1 cellular context compared by ENCODE assay signal in genomic region chr12:117377758-117378157, GRCh38.
A peak's percentile ranks its signal among the peaks of the same experiment; 100 is the strongest.
TF ChIP-seq lines count a peak whose summit lies in the region.

No MANE protein-coding gene starts in this region.

TF ChIP-seq in H1, 55 proteins besides CTCF, POLR2A, EP300 and RAD21 (continued from another document):
- no peak for TF ChIP-seq RBBP5 (IDR thresholded peaks at IDR 0.05; ENCODE audit: borderline replicate concordance, low read depth, low read length)
- TF ChIP-seq, protein P1, sequence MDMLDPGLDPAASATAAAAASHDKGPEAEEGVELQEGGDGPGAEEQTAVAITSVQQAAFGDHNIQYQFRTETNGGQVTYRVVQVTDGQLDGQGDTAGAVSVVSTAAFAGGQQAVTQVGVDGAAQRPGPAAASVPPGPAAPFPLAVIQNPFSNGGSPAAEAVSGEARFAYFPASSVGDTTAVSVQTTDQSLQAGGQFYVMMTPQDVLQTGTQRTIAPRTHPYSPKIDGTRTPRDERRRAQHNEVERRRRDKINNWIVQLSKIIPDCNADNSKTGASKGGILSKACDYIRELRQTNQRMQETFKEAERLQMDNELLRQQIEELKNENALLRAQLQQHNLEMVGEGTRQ (IDR thresholded peaks at IDR 0.05; ENCODE audit: low read length) = peak; percentile 86
- TF ChIP-seq SAP30 (IDR thresholded peaks at IDR 0.05; ENCODE audit: insufficient read depth, insufficient replicate concordance, low read length) = no peak
- no peak for TF ChIP-seq PHF8 (conservative IDR thresholded peaks at IDR 0.05; ENCODE audit: low read depth, low read length)
- TF ChIP-seq TBP (IDR thresholded peaks at IDR 0.05; ENCODE audit: low read depth, low read length) = no peak
- no peak for TF ChIP-seq RNF2 (IDR thresholded peaks at IDR 0.05; ENCODE audit: borderline replicate concordance, low read depth, low read length, missing control alignments, poor library complexity, severe bottlenecking)
- peak; percentile 67 for TF ChIP-seq SIX5 (IDR thresholded peaks at IDR 0.05; ENCODE audit: low read depth, low read length)
- TF ChIP-seq NANOG (IDR thresholded peaks at IDR 0.05; ENCODE audit: insufficient read depth, low read depth, low read length, poor library complexity, severe bottlenecking) = no peak
- no peak for TF ChIP-seq RFX5 (IDR thresholded peaks at IDR 0.05; ENCODE audit: borderline replicate concordance, low read depth, low read length)
- TF ChIP-seq, protein P2, sequence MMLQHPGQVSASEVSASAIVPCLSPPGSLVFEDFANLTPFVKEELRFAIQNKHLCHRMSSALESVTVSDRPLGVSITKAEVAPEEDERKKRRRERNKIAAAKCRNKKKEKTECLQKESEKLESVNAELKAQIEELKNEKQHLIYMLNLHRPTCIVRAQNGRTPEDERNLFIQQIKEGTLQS (IDR thresholded peaks at IDR 0.05; ENCODE audit: insufficient read depth, low read depth, low read length) = peak; percentile 76; the same call in 1 of the 2 replicates
- no peak for TF ChIP-seq BACH1 (IDR thresholded peaks at IDR 0.05; ENCODE audit: low read length)
TF ChIP-seq in H1: peak in this region for 3.
